25 cellular contexts compared by ENCODE assay signal in genomic region chr14:34090451-34090850, GRCh38.
"Had no signal": no experiment of that assay in that cellular context is flagged by ENCODE, and none has a peak within 500 bp of the region (broad histone marks: within the 10 kb centered on the region; RNA-seq: fewer than 3 reads in every experiment).

No MANE protein-coding gene starts in this region.

- H3K9me3 Mint-ChIP-seq: activated T-cell treated with anti-CD3 and anti-CD28 coated beads, Interleukin-2, amount 50 U/mL, for 72 hours had no signal

- H3K4me1 ChIP-seq: ascending aorta, breast epithelium, colonic mucosa had no signal

- H3K36me3 Mint-ChIP-seq: activated naive CD4-positive, alpha-beta T cell treated with anti-CD3 and anti-CD28 coated beads, Interleukin-2, amount 50 U/mL, for 72 hours; activated naive CD8-positive, alpha-beta T cell treated with anti-CD3 and anti-CD28 coated beads, Interleukin-2, amount 10 ng/mL, durations not matched to agents 7 days and 5 days; brain had no signal

- H3K9me3 ChIP-seq: ascending aorta, breast epithelium, colonic mucosa had no signal

- H3K27ac ChIP-seq: ascending aorta, breast epithelium, cardiac muscle cell, colonic mucosa had no signal

- H3K27me3 Mint-ChIP-seq: activated T-cell treated with anti-CD3 and anti-CD28 coated beads, Interleukin-2, amount 50 U/mL, for 24 hours had no signal

- H3K36me3 ChIP-seq: ascending aorta, breast epithelium, cardiac muscle cell, colonic mucosa had no signal

- H3K4me3 Mint-ChIP-seq: activated CD4-positive, alpha-beta memory T cell treated with anti-CD3 and anti-CD28 coated beads, Interleukin-2, amount 10 ng/mL, durations not matched to agents 7 days and 5 days; activated naive CD8-positive, alpha-beta T cell treated with anti-CD3 and anti-CD28 coated beads, Interleukin-2, amount 10 ng/mL, durations not matched to agents 7 days and 5 days; activated T-cell treated with anti-CD3 and anti-CD28 coated beads, Interleukin-2, amount 50 U/mL, for 24 hours; activated T-cell treated with anti-CD3 and anti-CD28 coated beads, Interleukin-2, amount 50 U/mL, for 72 hours; brain; endodermal cell had no signal

- H3K27ac Mint-ChIP-seq: activated CD4-positive, alpha-beta memory T cell treated with anti-CD3 and anti-CD28 coated beads, Interleukin-2, amount 10 ng/mL, durations not matched to agents 7 days and 5 days; activated naive CD4-positive, alpha-beta T cell treated with anti-CD3 and anti-CD28 coated beads, Interleukin-2, amount 50 U/mL, for 72 hours; activated naive CD8-positive, alpha-beta T cell treated with anti-CD3 and anti-CD28 coated beads, Interleukin-2, amount 10 ng/mL, durations not matched to agents 7 days and 5 days; activated T-cell treated with anti-CD3 and anti-CD28 coated beads, Interleukin-2, amount 50 U/mL, for 24 hours; activated T-cell treated with anti-CD3 and anti-CD28 coated beads, Interleukin-2, amount 50 U/mL, for 72 hours; brain; endodermal cell had no signal

- H3K4me3 ChIP-seq: ascending aorta, breast epithelium, cardiac muscle cell, colonic mucosa had no signal

- H3K4me1 Mint-ChIP-seq: brain had no signal

- DNase-seq: activated CD4-positive, alpha-beta memory T cell treated with anti-CD3 and anti-CD28 coated beads, Interleukin-2, amount 10 ng/mL, durations not matched to agents 7 days and 5 days; activated CD4-positive, alpha-beta T cell treated with anti-CD3 and anti-CD28 coated beads for 4 hours; activated CD4-positive, alpha-beta T cell treated with anti-CD3 and anti-CD28 coated beads, Interleukin-2, amount 50 U/mL, for 4 hours; activated CD4-positive, CD25-positive, alpha-beta regulatory T cell; activated CD4-positive, CD25-positive, alpha-beta regulatory T cell treated with anti-CD3 and anti-CD28 coated beads, Interleukin-2, amount 50 U/mL, for 72 hours; activated CD8-positive, alpha-beta memory T cell treated with anti-CD3 and anti-CD28 coated beads, Interleukin-2, amount 50 U/mL, for 48 hours; activated effector memory CD4-positive, alpha-beta T cell treated with Interleukin-2 at 50 U/mL for 16 hours; activated gamma-delta T cell treated with Interleukin-2 at 50 U/mL for 16 hours; activated naive CD4-positive, alpha-beta T cell treated with Interleukin-2 at 50 U/mL for 16 hours; activated naive CD8-positive, alpha-beta T cell treated with anti-CD3 and anti-CD28 coated beads, Interleukin-2, amount 10 ng/mL, durations not matched to agents 7 days and 5 days; activated T-cell treated with anti-CD3 and anti-CD28 coated beads for 4 hours; activated T-cell treated with anti-CD3 and anti-CD28 coated beads, Interleukin-2, amount 50 U/mL, for 24 hours; activated T-cell treated with anti-CD3 and anti-CD28 coated beads, Interleukin-2, amount 50 U/mL, for 72 hours; central memory CD4-positive, alpha-beta T cell; cerebellar nuclear complex; colonic mucosa; effector memory CD4-positive, alpha-beta T cell; endodermal cell; foreskin fibroblast; head of caudate nucleus had no signal

- H3K27me3 ChIP-seq: ascending aorta, breast epithelium, cardiac muscle cell, colonic mucosa had no signal
